20 cellular contexts compared by ENCODE assay signal in genomic region chr2:3036432-3037125, GRCh38.
DNase-seq lines count a peak whose midpoint lies in the region; ATAC-seq and TF ChIP-seq lines count a peak whose summit lies in the region.
"Had no signal": no experiment of that assay in that cellular context is flagged by ENCODE, and none has a peak within 500 bp of the region (broad histone marks: within the 10 kb centered on the region; RNA-seq: fewer than 3 reads in every experiment).

No MANE protein-coding gene starts in this region.

- no peak for TF ChIP-seq CTCF in vagina (IDR thresholded peaks at IDR 0.05)

- H3K4me1 ChIP-seq in vagina, result no peaks in the 10 kb centered on the region

- no peak for ATAC-seq in left lobe of liver
- no peak for ATAC-seq in GM18868 (IDR thresholded peaks at IDR 0.05; ENCODE audit: unreplicated experiment)
- no peak for ATAC-seq in esophagus mucosa
- ATAC-seq: CD8-positive, alpha-beta T cell; GM12878 had no signal

- no peaks in the 10 kb centered on the region for H3K9me3 ChIP-seq in vagina

- peak; percentile 56 for DNase-seq in activated effector memory CD4-positive, alpha-beta T cell treated with anti-CD3 and anti-CD28 coated beads, Interleukin-2, amount 50 U/mL, for 16 hours
- no peak for DNase-seq in activated effector memory CD4-positive, alpha-beta T cell treated with Interleukin-2 at 50 U/mL for 16 hours
- DNase-seq in left lobe of liver (ENCODE audit: low spot score) (peak; percentile 35), mucosa of gallbladder (ENCODE audit: low spot score) (peak; percentile 9), vagina (ENCODE audit: extremely low spot score in 2 of 2) (peak; percentile 84 to 90), hippocampal formation (lab: John Stamatoyannopoulos, UW) (no peak)
- DNase-seq: CD4-positive, CD25-positive, alpha-beta regulatory T cell; CD8-positive, alpha-beta T cell; DMS 273 treated with DMSO at 0.1 percent for 48 hours; DMS79; EL; GDM1; GOT3; HCEC 1CT had no signal

- H3K36me3 ChIP-seq in vagina, result no peaks in the 10 kb centered on the region
- H3K36me3 ChIP-seq: BLaER1 had no signal

- no peak overlapping the region for H3K27ac ChIP-seq in vagina
- H3K27ac ChIP-seq: 22Rv1, BLaER1, C4-2B had no signal

- no peak overlapping the region for H3K4me3 ChIP-seq in vagina
- H3K4me3 ChIP-seq: BLaER1, GM12878 had no signal

- H3K27me3 ChIP-seq in vagina, result no peaks in the 10 kb centered on the region
- H3K27me3 ChIP-seq: BLaER1 had no signal

- intact Hi-C loops in vagina (cut with DNase I), result no loop called here

- no peak for TF ChIP-seq POLR2A in vagina (IDR thresholded peaks at IDR 0.05)

Comparison
In these comparisons a context has a peak if more than half of its experiments do, and no peak if none do; other contexts are left out.
1. DNase-seq: peak in activated effector memory CD4-positive, alpha-beta T cell treated with anti-CD3 and anti-CD28 coated beads, Interleukin-2, amount 50 U/mL, for 16 hours (single experiment), left lobe of liver (single experiment), mucosa of gallbladder (single experiment) and vagina (2 of 2); none in activated effector memory CD4-positive, alpha-beta T cell treated with Interleukin-2 at 50 U/mL for 16 hours (single experiment) and hippocampal formation (0 of 2).